ENCODE assay signal across 16 cellular contexts in the genomic region with DNA sequence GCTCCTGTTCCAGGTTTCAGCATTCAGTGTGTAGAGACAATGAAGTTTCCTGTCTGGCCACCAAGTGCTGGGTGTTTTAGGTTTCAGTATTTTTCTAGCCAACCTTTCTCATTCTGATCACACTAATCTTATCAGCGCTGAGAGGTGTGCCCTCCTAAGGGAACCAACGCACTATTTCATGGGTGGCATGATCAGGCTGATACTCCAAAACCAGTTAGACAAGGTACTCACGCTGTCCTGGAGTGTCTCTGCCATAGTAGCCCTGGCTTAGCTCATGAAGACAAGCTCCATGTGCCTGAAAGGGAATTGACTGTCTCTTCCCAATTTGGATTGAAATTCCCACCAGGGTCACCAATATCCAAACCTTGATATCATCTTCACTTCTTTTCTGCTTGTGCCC.
"Had no signal": no experiment of that assay in that cellular context is flagged by ENCODE, and none has a peak within 500 bp of the region (broad histone marks: within the 10 kb centered on the region; RNA-seq: fewer than 3 reads in every experiment).

No MANE protein-coding gene starts in this region.

- H3K4me1 ChIP-seq: esophagus muscularis mucosa, pancreas, spleen, upper lobe of left lung had no signal

- ATAC-seq: activated CD4-positive, CD25-positive, alpha-beta regulatory T cell treated with anti-CD3 and anti-CD28 coated beads, Interleukin-2, amount 50 U/mL, for 24 hours had no signal

- DNase-seq: activated CD4-positive, alpha-beta T cell treated with anti-CD3 and anti-CD28 coated beads, Interleukin-2, amount 50 U/mL, for 1 hour; activated CD8-positive, alpha-beta memory T cell treated with anti-CD3 and anti-CD28 coated beads for 24 hours; activated naive CD4-positive, alpha-beta T cell treated with anti-CD3 and anti-CD28 coated beads for 36 hours; glutamatergic neuron; kidney glomerular epithelial cell; midbrain; pancreas; sigmoid colon; spleen had no signal

- H3K36me3 ChIP-seq: cardiac muscle cell, esophagus muscularis mucosa, pancreas, sigmoid colon, spleen, upper lobe of left lung had no signal

- H3K4me1 Mint-ChIP-seq: neural crest cell had no signal

- H3K4me3 Mint-ChIP-seq: activated naive CD4-positive, alpha-beta T cell treated with anti-CD3 and anti-CD28 coated beads for 36 hours; neural crest cell; stimulated activated naive CD8-positive, alpha-beta T cell treated with anti-CD3 and anti-CD28 coated beads, Interleukin-15, Interleukin-2, amounts not matched to agents 100 ng/mL and 50 ng/mL, for 24 hours had no signal

- FAIRE-seq: astrocyte, pancreas had no signal

- H3K27ac Mint-ChIP-seq: activated naive CD4-positive, alpha-beta T cell treated with anti-CD3 and anti-CD28 coated beads for 36 hours; stimulated activated naive CD8-positive, alpha-beta T cell treated with anti-CD3 and anti-CD28 coated beads, Interleukin-15, Interleukin-2, amounts not matched to agents 100 ng/mL and 50 ng/mL, for 24 hours had no signal

- H3K4me3 ChIP-seq: cardiac muscle cell, esophagus muscularis mucosa, pancreas, sigmoid colon, spleen, upper lobe of left lung had no signal

- H3K27me3 ChIP-seq: cardiac muscle cell, esophagus muscularis mucosa, pancreas, sigmoid colon, spleen, upper lobe of left lung had no signal

- H3K9me3 ChIP-seq: esophagus muscularis mucosa, pancreas, sigmoid colon, upper lobe of left lung had no signal

- H3K9me3 Mint-ChIP-seq: activated naive CD4-positive, alpha-beta T cell treated with anti-CD3 and anti-CD28 coated beads for 36 hours had no signal

- H3K27ac ChIP-seq: cardiac muscle cell, esophagus muscularis mucosa, pancreas, sigmoid colon, spleen, upper lobe of left lung had no signal
